23 cellular contexts compared by ENCODE assay signal in the genomic region with DNA sequence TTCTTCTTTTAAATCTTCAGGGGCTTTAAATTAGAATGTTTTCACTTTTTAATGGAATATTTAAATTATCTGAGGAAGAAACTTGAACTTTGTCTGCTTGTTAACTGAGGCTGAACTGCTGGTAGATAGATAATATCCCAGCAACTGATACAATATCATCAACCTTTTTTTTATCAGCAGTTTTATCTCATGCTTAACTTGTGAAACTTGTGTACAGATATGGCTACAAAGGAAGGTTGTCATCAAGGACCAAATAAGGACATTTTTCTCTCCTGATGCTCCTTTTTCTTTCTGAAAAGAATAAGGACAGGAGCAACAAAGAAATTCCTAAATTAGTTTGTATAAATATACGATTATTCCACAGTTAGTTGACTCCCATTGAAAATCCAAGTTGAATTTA.
"Had no signal": no experiment of that assay in that cellular context is flagged by ENCODE, and none has a peak within 500 bp of the region (broad histone marks: within the 10 kb centered on the region; RNA-seq: fewer than 3 reads in every experiment).

No MANE protein-coding gene starts in this region.

- H3K27me3 ChIP-seq: gastrocnemius medialis, stomach, thyroid gland had no signal

- H3K4me1 ChIP-seq: breast epithelium, gastrocnemius medialis, psoas muscle, stomach, thyroid gland had no signal

- H3K36me3 Mint-ChIP-seq: activated naive CD4-positive, alpha-beta T cell treated with anti-CD3 and anti-CD28 coated beads, Interleukin-2, amount 50 U/mL, for 72 hours; naive thymus-derived CD8-positive, alpha-beta T cell; stimulated activated naive B cell treated with anti-CD40 and anti-IgM and Interleukin-4, amounts not matched to agents 10 μg/mL and 1 μg/mL and 100 μg/mL, for 72 hours had no signal

- H3K9me3 Mint-ChIP-seq: activated B cell treated with CpG ODN at 0.5 μM for 24 hours; activated naive CD4-positive, alpha-beta T cell treated with anti-CD3 and anti-CD28 coated beads, Interleukin-2, amount 50 U/mL, for 72 hours; activated T-cell treated with anti-CD3 and anti-CD28 coated beads, Interleukin-2, amount 50 U/mL, for 72 hours; naive thymus-derived CD8-positive, alpha-beta T cell; stimulated activated naive B cell treated with anti-CD40 and anti-IgM and Interleukin-4, amounts not matched to agents 10 μg/mL and 1 μg/mL and 100 μg/mL, for 72 hours; T-helper 2 cell treated with Interferon-gamma antibody and Interleukin-4, amounts not matched to agents 5 μg/mL and 100 μg/mL, for 36 hours had no signal

- H3K4me3 ChIP-seq: breast epithelium, gastrocnemius medialis, psoas muscle, stomach, thyroid gland had no signal

- H3K4me1 Mint-ChIP-seq: activated B cell treated with CpG ODN at 0.5 μM for 24 hours; activated CD4-positive, alpha-beta T cell treated with anti-CD3 and anti-CD28 coated beads for 36 hours; naive thymus-derived CD8-positive, alpha-beta T cell had no signal

- H3K4me3 Mint-ChIP-seq: activated B cell treated with CpG ODN at 0.5 μM for 24 hours; activated CD4-positive, alpha-beta T cell treated with anti-CD3 and anti-CD28 coated beads for 36 hours; activated T-cell treated with anti-CD3 and anti-CD28 coated beads, Interleukin-2, amount 50 U/mL, for 72 hours; naive thymus-derived CD8-positive, alpha-beta T cell; stimulated activated naive B cell treated with anti-CD40 and anti-IgM and Interleukin-4, amounts not matched to agents 10 μg/mL and 1 μg/mL and 100 μg/mL, for 72 hours; T-helper 2 cell treated with Interferon-gamma antibody and Interleukin-4, amounts not matched to agents 5 μg/mL and 100 μg/mL, for 36 hours had no signal

- H3K27ac Mint-ChIP-seq: activated B cell treated with CpG ODN at 0.5 μM for 24 hours; activated CD4-positive, alpha-beta T cell treated with anti-CD3 and anti-CD28 coated beads for 36 hours; activated naive CD4-positive, alpha-beta T cell treated with anti-CD3 and anti-CD28 coated beads, Interleukin-2, amount 50 U/mL, for 72 hours; activated T-cell treated with anti-CD3 and anti-CD28 coated beads, Interleukin-2, amount 50 U/mL, for 72 hours; naive thymus-derived CD8-positive, alpha-beta T cell; stimulated activated naive B cell treated with anti-CD40 and anti-IgM and Interleukin-4, amounts not matched to agents 10 μg/mL and 1 μg/mL and 100 μg/mL, for 72 hours; T-helper 2 cell treated with Interferon-gamma antibody and Interleukin-4, amounts not matched to agents 5 μg/mL and 100 μg/mL, for 36 hours had no signal

- H3K9me3 ChIP-seq: breast epithelium, gastrocnemius medialis, psoas muscle, stomach, thyroid gland had no signal

- H3K27ac ChIP-seq: breast epithelium, gastrocnemius medialis, psoas muscle, stomach, thyroid gland had no signal

- DNase-seq: activated B cell treated with CpG ODN at 0.5 μM for 24 hours; activated CD4-positive, alpha-beta T cell treated with anti-CD3 and anti-CD28 coated beads for 36 hours; activated naive CD4-positive, alpha-beta T cell; activated T-cell treated with anti-CD3 and anti-CD28 coated beads for 4 hours; activated T-cell treated with anti-CD3 and anti-CD28 coated beads, Interleukin-2, amount 50 U/mL, for 72 hours; central memory CD4-positive, alpha-beta T cell; effector CD8-positive, alpha-beta T cell; erythroblast; gastrocnemius medialis; glutamatergic neuron; left cardiac atrium; midbrain; naive thymus-derived CD8-positive, alpha-beta T cell; psoas muscle; stimulated activated CD4-positive, alpha-beta T cell treated with anti-CD3 and anti-CD28 coated beads, Interleukin-15, amount 100 ng/mL, for 24 hours; stimulated activated CD4-positive, alpha-beta T cell treated with anti-CD3 and anti-CD28 coated beads, Interleukin-2, amount 100 ng/mL, for 24 hours; stimulated activated naive B cell treated with anti-CD40 and anti-IgM and Interleukin-4, amounts not matched to agents 10 μg/mL and 1 μg/mL and 100 μg/mL, for 72 hours; stomach; T-helper 1 cell; thyroid gland had no signal

- H3K36me3 ChIP-seq: breast epithelium, gastrocnemius medialis, stomach, thyroid gland had no signal

- ATAC-seq: activated CD4-positive, alpha-beta T cell treated with anti-CD3 and anti-CD28 coated beads for 36 hours; activated naive CD4-positive, alpha-beta T cell treated with anti-CD3 and anti-CD28 coated beads, Interleukin-2, amount 50 U/mL, for 72 hours; activated T-cell treated with anti-CD3 and anti-CD28 coated beads, Interleukin-2, amount 50 U/mL, for 72 hours; gastrocnemius medialis; left cardiac atrium; naive thymus-derived CD8-positive, alpha-beta T cell; psoas muscle; stimulated activated naive B cell treated with anti-CD40 and anti-IgM and Interleukin-4, amounts not matched to agents 10 μg/mL and 1 μg/mL and 100 μg/mL, for 72 hours had no signal
